Comparison of ENCODE assay signal across 1 cellular context in genomic region chr7:50552921-50553320, GRCh38.
TF ChIP-seq lines count a peak whose summit lies in the region.

No MANE protein-coding gene starts in this region.

TF ChIP-seq in HepG2, 621 proteins besides CTCF, POLR2A, EP300 and RAD21 (continued from another document and continues in another):
- TF ChIP-seq ZNF678 (CRISPR knock-in tag; IDR thresholded peaks at IDR 0.05) = no peak
- TF ChIP-seq ZNF564 (CRISPR knock-in tag; IDR thresholded peaks at IDR 0.05) = no peak
- no peak for TF ChIP-seq ZBTB49 (CRISPR knock-in tag; IDR thresholded peaks at IDR 0.05; ENCODE audit: borderline replicate concordance)
- no peak for TF ChIP-seq NONO (IDR thresholded peaks at IDR 0.05)
- TF ChIP-seq NONO (CRISPR knock-in tag; conservative IDR thresholded peaks at IDR 0.05) = no peak
- no peak for TF ChIP-seq HNRNPUL1 (IDR thresholded peaks at IDR 0.05; ENCODE audit: low read depth, low read length)
- TF ChIP-seq ZNF530 (CRISPR knock-in tag; IDR thresholded peaks at IDR 0.05; ENCODE audit: low read depth) = no peak
- no peak for TF ChIP-seq IKZF5 (CRISPR knock-in tag; IDR thresholded peaks at IDR 0.05)
- TF ChIP-seq KLF9 (CRISPR knock-in tag; IDR thresholded peaks at IDR 0.05; ENCODE audit: low read depth) = no peak
- TF ChIP-seq XRCC5 (optimal IDR thresholded peaks at IDR 0.05; ENCODE audit: low read length) = no peak
- TF ChIP-seq NFIC (IDR thresholded peaks at IDR 0.05; ENCODE audit: low read length) = no peak
- no peak for TF ChIP-seq RORA (CRISPR knock-in tag; IDR thresholded peaks at IDR 0.05)
- TF ChIP-seq ZNF430 (CRISPR knock-in tag; IDR thresholded peaks at IDR 0.05) = no peak
- TF ChIP-seq SRY (CRISPR knock-in tag; IDR thresholded peaks at IDR 0.05) = no peak
- TF ChIP-seq CHD4 (IDR thresholded peaks at IDR 0.05; ENCODE audit: borderline replicate concordance, low read length) = no peak
- TF ChIP-seq SOX6 (IDR thresholded peaks at IDR 0.05) = no peak
- TF ChIP-seq SOX6 (CRISPR knock-in tag; IDR thresholded peaks at IDR 0.05) = no peak
- no peak for TF ChIP-seq FOXA1 (IDR thresholded peaks at IDR 0.05)
- no peak for TF ChIP-seq FOXA1 (CRISPR knock-in tag; IDR thresholded peaks at IDR 0.05)
- TF ChIP-seq ATF1 (CRISPR knock-in tag; IDR thresholded peaks at IDR 0.05) = no peak
- TF ChIP-seq ISL2 (CRISPR knock-in tag; IDR thresholded peaks at IDR 0.05) = no peak
- TF ChIP-seq ZNF879 (CRISPR knock-in tag; IDR thresholded peaks at IDR 0.05) = no peak
- TF ChIP-seq ZNF547 (CRISPR knock-in tag; IDR thresholded peaks at IDR 0.05) = no peak
- no peak for TF ChIP-seq NR1H2 (CRISPR knock-in tag; IDR thresholded peaks at IDR 0.05; ENCODE audit: borderline replicate concordance, low read depth)
- 0 out of 2 replicates have a peak, but pooled peaks have one; percentile 32 for TF ChIP-seq ZNF7 (CRISPR knock-in tag; IDR thresholded peaks at IDR 0.05)
- no peak for TF ChIP-seq NFATC3 (CRISPR knock-in tag; IDR thresholded peaks at IDR 0.05)
- TF ChIP-seq KDM3A (CRISPR knock-in tag; IDR thresholded peaks at IDR 0.05; ENCODE audit: low read depth) = no peak
- TF ChIP-seq HIC2 (CRISPR knock-in tag; IDR thresholded peaks at IDR 0.05; ENCODE audit: low read depth) = no peak
- TF ChIP-seq MAF1 (CRISPR knock-in tag; IDR thresholded peaks at IDR 0.05; ENCODE audit: borderline replicate concordance) = no peak
- peak; percentile 89 for TF ChIP-seq EHMT2 (IDR thresholded peaks at IDR 0.05; ENCODE audit: borderline replicate concordance, low read depth, low read length)
- no peak for TF ChIP-seq ZNF180 (CRISPR knock-in tag; IDR thresholded peaks at IDR 0.05; ENCODE audit: borderline replicate concordance, low read depth)
- TF ChIP-seq MTERF4 (CRISPR knock-in tag; IDR thresholded peaks at IDR 0.05) = 0 out of 2 replicates have a peak, but pooled peaks have one; percentile 36
- no peak for TF ChIP-seq MTA1 (CRISPR knock-in tag; IDR thresholded peaks at IDR 0.05; ENCODE audit: borderline replicate concordance)
- no peak for TF ChIP-seq E2F5 (CRISPR knock-in tag; conservative IDR thresholded peaks at IDR 0.05)
- no peak for TF ChIP-seq TIGD3 (CRISPR knock-in tag; IDR thresholded peaks at IDR 0.05; ENCODE audit: borderline replicate concordance)
- no peak for TF ChIP-seq ZNF790 (CRISPR knock-in tag; IDR thresholded peaks at IDR 0.05; ENCODE audit: borderline replicate concordance)
- no peak for TF ChIP-seq FOXA3 (CRISPR knock-in tag; IDR thresholded peaks at IDR 0.05)
- no peak for TF ChIP-seq GABPA (IDR thresholded peaks at IDR 0.05; ENCODE audit: low read depth, low read length)
- no peak for TF ChIP-seq GABPA (CRISPR knock-in tag; IDR thresholded peaks at IDR 0.05; ENCODE audit: low read depth)
- TF ChIP-seq ZNF496 (CRISPR knock-in tag; IDR thresholded peaks at IDR 0.05; ENCODE audit: insufficient replicate concordance) = no peak
- TF ChIP-seq NFYC (CRISPR knock-in tag; IDR thresholded peaks at IDR 0.05) = no peak
- no peak for TF ChIP-seq MXD1 (CRISPR knock-in tag; IDR thresholded peaks at IDR 0.05)
- TF ChIP-seq ZNF512B (CRISPR knock-in tag; IDR thresholded peaks at IDR 0.05; ENCODE audit: borderline replicate concordance) = no peak
- TF ChIP-seq TEAD2 (CRISPR knock-in tag; IDR thresholded peaks at IDR 0.05) = no peak
- no peak for TF ChIP-seq SP140L (CRISPR knock-in tag; IDR thresholded peaks at IDR 0.05; ENCODE audit: borderline replicate concordance)
- TF ChIP-seq ATM (IDR thresholded peaks at IDR 0.05; ENCODE audit: borderline replicate concordance) = no peak
- TF ChIP-seq JDP2 (CRISPR knock-in tag; IDR thresholded peaks at IDR 0.05; ENCODE audit: borderline replicate concordance) = no peak; the same call in 1 of the 2 replicates
- no peak; the same call in 1 of the 2 replicates for TF ChIP-seq ZBTB44 (CRISPR knock-in tag; IDR thresholded peaks at IDR 0.05)
- no peak for TF ChIP-seq TAF15 (IDR thresholded peaks at IDR 0.05; ENCODE audit: low read depth, low read length, poor library complexity, severe bottlenecking)
- TF ChIP-seq GPBP1L1 (CRISPR knock-in tag; IDR thresholded peaks at IDR 0.05) = no peak
- TF ChIP-seq ZSCAN21 (CRISPR knock-in tag; IDR thresholded peaks at IDR 0.05; ENCODE audit: borderline replicate concordance) = no peak; the same call in 1 of the 2 replicates
- no peak for TF ChIP-seq TERF1 (CRISPR knock-in tag; IDR thresholded peaks at IDR 0.05)
